Comparison of ENCODE assay signal across 12 cellular contexts in genomic region chr2:20212459-20212870, GRCh38. TPM values are rescaled to one million over a fixed set of nuclear protein-coding genes. Genes with fewer than 3 reads are reported as not detected.
DNase-seq lines count a peak whose midpoint lies in the region; ATAC-seq and TF ChIP-seq lines count a peak whose summit lies in the region.
"Had no signal": no experiment of that assay in that cellular context is flagged by ENCODE, and none has a peak within 500 bp of the region (broad histone marks: within the 10 kb centered on the region; RNA-seq: fewer than 3 reads in every experiment).

No MANE protein-coding gene starts in this region.

- peaks cover 36% of the 10 kb centered on the region for H3K4me1 ChIP-seq in lower lobe of right lung

- peak overlapping the region; percentile 36; the same call in 1 of the 2 replicates for H3K27ac Mint-ChIP-seq in HFFc6
- H3K27ac Mint-ChIP-seq in WTC11, result no peak overlapping the region
- H3K27ac Mint-ChIP-seq: activated T-cell treated with anti-CD3 and anti-CD28 coated beads, Interleukin-2, amount 50 U/mL, for 72 hours had no signal

- H3K27ac ChIP-seq in lower lobe of right lung, result peak overlapping the region; percentile 67

- CTCF ChIA-PET in WTC11 (lab: Charles Lee), result interaction anchor here (0.8 to 1.9 kb wide), 4 partner anchors 13 to 114 kb away, joined by 3 to 8 read pairs (median 4); partner anchors contain the start of gene SDC1

- no peak for TF ChIP-seq CTCF in HFFc6 (IDR thresholded peaks at IDR 0.05)
- no peak for TF ChIP-seq CTCF in WTC11 (IDR thresholded peaks at IDR 0.05)
- TF ChIP-seq CTCF in lower lobe of right lung (IDR thresholded peaks at IDR 0.05), result no peak

- peaks cover 22% of the 10 kb centered on the region for H3K4me1 Mint-ChIP-seq in HFFc6 (ENCODE audit: low read depth)
- H3K4me1 Mint-ChIP-seq in WTC11, result peaks cover 32% of the 10 kb centered on the region

- no peaks in the 10 kb centered on the region for H3K36me3 ChIP-seq in lower lobe of right lung

- POLR2A ChIA-PET in WTC11 (lab: Charles Lee), result interaction anchor here (1.0 to 1.7 kb wide), 2 partner anchors 10 to 12 kb away, joined by 3 read pairs; partner anchors contain the start of gene SDC1

- peak; percentile 28 for DNase-seq in EL
- no peak for DNase-seq in HFFc6
- DNase-seq in WTC11 (ENCODE audit: low spot score), result no peak
- peak; percentile 46 for DNase-seq in lower lobe of right lung
- no peak for DNase-seq in stimulated activated CD4-positive, alpha-beta T cell treated with anti-CD3 and anti-CD28 coated beads, Interleukin-15, amount 100 ng/mL, for 24 hours
- no peak for DNase-seq in NCI-H1436 (lab: John Stamatoyannopoulos, UW)
- DNase-seq: activated T-cell treated with anti-CD3 and anti-CD28 coated beads, Interleukin-2, amount 50 U/mL, for 72 hours; COR-L47; KBM-7 had no signal

- H3K4me3 ChIP-seq in lower lobe of right lung, result no peak overlapping the region
- H3K4me3 ChIP-seq: mucosa of descending colon had no signal

- H3K4me3 Mint-ChIP-seq in HFFc6, result no peak overlapping the region; the same call in 1 of the 2 replicates
- H3K4me3 Mint-ChIP-seq in WTC11, result no peak overlapping the region
- H3K4me3 Mint-ChIP-seq: activated T-cell treated with anti-CD3 and anti-CD28 coated beads, Interleukin-2, amount 50 U/mL, for 72 hours had no signal

- no peaks in the 10 kb centered on the region for H3K9me3 ChIP-seq in lower lobe of right lung
- H3K9me3 ChIP-seq: mucosa of descending colon had no signal

- H3K36me3 Mint-ChIP-seq in HFFc6 (ENCODE audit: low read depth) (no peaks in the 10 kb centered on the region), WTC11 (no peaks in the 10 kb centered on the region)

- intact Hi-C loops in lower lobe of right lung (cut with DNase I), result no loop called here

- H3K27me3 Mint-ChIP-seq in HFFc6 (ENCODE audit: insufficient read depth) (no peaks in the 10 kb centered on the region; the same call in 1 of the 2 replicates), WTC11 (ENCODE audit: low read depth) (no peaks in the 10 kb centered on the region)

- ATAC-seq in WTC11 (peak; percentile 12), lower lobe of right lung (no peak), GM19452 (IDR thresholded peaks at IDR 0.05; ENCODE audit: unreplicated experiment) (no peak), HG03045 (IDR thresholded peaks at IDR 0.05; ENCODE audit: unreplicated experiment) (no peak)

- H3K27me3 ChIP-seq in lower lobe of right lung (ENCODE audit: low read depth), result no peaks in the 10 kb centered on the region

- H3K9me3 Mint-ChIP-seq in HFFc6 (no peaks in the 10 kb centered on the region), WTC11 (no peaks in the 10 kb centered on the region)
- H3K9me3 Mint-ChIP-seq: activated T-cell treated with anti-CD3 and anti-CD28 coated beads, Interleukin-2, amount 50 U/mL, for 72 hours had no signal

TF ChIP-seq in WTC11, 78 proteins besides CTCF, POLR2A, EP300 and RAD21:
- no peak for TF ChIP-seq ZMAT4 (CRISPR knock-in tag; IDR thresholded peaks at IDR 0.05)
- no peak for TF ChIP-seq GTF2I (CRISPR knock-in tag; conservative IDR thresholded peaks at IDR 0.05)
- TF ChIP-seq STAT6 (CRISPR knock-in tag; conservative IDR thresholded peaks at IDR 0.05; ENCODE audit: low read depth), result no peak
- no peak for TF ChIP-seq ZSCAN18 (CRISPR knock-in tag; IDR thresholded peaks at IDR 0.05)
- no peak for TF ChIP-seq NR1H2 (CRISPR knock-in tag; IDR thresholded peaks at IDR 0.05)
- TF ChIP-seq ATF6 (CRISPR knock-in tag; IDR thresholded peaks at IDR 0.05), result no peak
- TF ChIP-seq ETV6 (CRISPR knock-in tag; IDR thresholded peaks at IDR 0.05), result no peak
- no peak for TF ChIP-seq ELF4 (CRISPR knock-in tag; IDR thresholded peaks at IDR 0.05; ENCODE audit: low read depth)
- no peak for TF ChIP-seq PRRX2 (CRISPR knock-in tag; IDR thresholded peaks at IDR 0.05)
- TF ChIP-seq RELA (CRISPR knock-in tag; IDR thresholded peaks at IDR 0.05; ENCODE audit: borderline replicate concordance), result no peak
- TF ChIP-seq CBFB (CRISPR knock-in tag; IDR thresholded peaks at IDR 0.05; ENCODE audit: low read depth), result no peak
- no peak for TF ChIP-seq MAX (CRISPR knock-in tag; IDR thresholded peaks at IDR 0.05)
- no peak for TF ChIP-seq NFYB (CRISPR knock-in tag; conservative IDR thresholded peaks at IDR 0.05; ENCODE audit: low read depth)
- TF ChIP-seq KAT7 (CRISPR knock-in tag; IDR thresholded peaks at IDR 0.05; ENCODE audit: borderline replicate concordance), result no peak
- no peak for TF ChIP-seq FOXJ3 (CRISPR knock-in tag; IDR thresholded peaks at IDR 0.05; ENCODE audit: borderline replicate concordance)
- no peak for TF ChIP-seq E2F4 (CRISPR knock-in tag; IDR thresholded peaks at IDR 0.05; ENCODE audit: borderline replicate concordance, low read depth)
- no peak for TF ChIP-seq USF1 (CRISPR knock-in tag; IDR thresholded peaks at IDR 0.05)
- TF ChIP-seq ZBTB21 (CRISPR knock-in tag; IDR thresholded peaks at IDR 0.05; ENCODE audit: borderline replicate concordance), result no peak
TF ChIP-seq in WTC11: peak in this region for 0.

RNA-seq across cellular contexts. Expression of gene SDC1, which starts 12.5 kb away (rescaled TPM):
- total RNA-seq in HFFc6 (2021; fragmentation: NEBNext Ultra II Directional; extraction: Animal tissue kit (Norgen Biotek cat#: 25700)), result 100 to 1,000 TPM in 5 of 6 experiments, 10 to 100 TPM in 1; 92.1 to 141 (median 133) TPM
- total RNA-seq in WTC11 (2021) (47.3 to 52.6 TPM (median 52.6 TPM) in 3 replicates), lower lobe of right lung (90.0 TPM)

Comparison
In these comparisons a context has a peak if more than half of its experiments do, and no peak if none do; other contexts are left out.
1. DNase-seq: peak in EL (single experiment) and lower lobe of right lung (single experiment); none in HFFc6 (single experiment), WTC11 (single experiment), stimulated activated CD4-positive, alpha-beta T cell treated with anti-CD3 and anti-CD28 coated beads, Interleukin-15, amount 100 ng/mL, for 24 hours (single experiment) and NCI-H1436 (single experiment).